11 cellular contexts compared by ENCODE assay signal in genomic region chr10:119509909-119510451, GRCh38. TPM values are rescaled to one million over a fixed set of nuclear protein-coding genes. Genes with fewer than 3 reads are reported as not detected.
DNase-seq lines count a peak whose midpoint lies in the region; ATAC-seq and TF ChIP-seq lines count a peak whose summit lies in the region.
"Had no signal": no experiment of that assay in that cellular context is flagged by ENCODE, and none has a peak within 500 bp of the region (broad histone marks: within the 10 kb centered on the region; RNA-seq: fewer than 3 reads in every experiment).

No MANE protein-coding gene starts in this region.

- H3K36me3 Mint-ChIP-seq in MCF 10A (ENCODE audit: insufficient read depth, unreplicated experiment), result peaks cover 11% of the 10 kb centered on the region

- no peak for TF ChIP-seq CTCF in MCF 10A (IDR thresholded peaks at IDR 0.05; ENCODE audit: unreplicated experiment)
- no peak for TF ChIP-seq CTCF in mammary epithelial cell (conservative IDR thresholded peaks at IDR 0.05 in 1 of 2, IDR thresholded peaks at IDR 0.05 in 1 of 2; ENCODE audit: extremely low read depth in 1 of 2, insufficient read depth in 1 of 2, low read depth in 1 of 2, low read length in 2 of 2)
- no peak for TF ChIP-seq CTCF in breast epithelium (IDR thresholded peaks at IDR 0.05)

- no peaks in the 10 kb centered on the region for H3K79me2 ChIP-seq in mammary epithelial cell (ENCODE audit: insufficient read depth, low read length)

- CTCF ChIA-PET in MCF 10A (lab: Yijun Ruan, JAX) (no interaction called here), mammary epithelial cell (lab: Charles Lee; ENCODE audit: low non-redundant PET) (no interaction called here)

- dilution Hi-C loops in mammary epithelial cell (cut with HindIII; ENCODE audit: low sequenced_read_pairs), result no loop called here

- no peak overlapping the region for H3K27ac ChIP-seq in mammary epithelial cell (ENCODE audit: insufficient read depth, low read depth, low read length)
- peak overlapping the region in 1 of 2 donors; percentile 40 for H3K27ac ChIP-seq in breast epithelium
- no peak overlapping the region for H3K27ac ChIP-seq in aorta (ENCODE audit: low read depth in 1 of 2, low read length in 2 of 2)

- in situ Hi-C loops in mammary epithelial cell (cut with MboI; ENCODE audit: low sequenced_read_pairs in 2 of 2), result no loop called here

- BruUV-seq in MCF 10A (replicated peaks; lab: Mats Ljungman, UMichigan), result no TSS peak
- no TSS peak for BruUV-seq in mammary epithelial cell (replicated peaks; lab: Mats Ljungman, UMichigan)

- 37% methylated on average over 6 of the region's 10 CpGs for WGBS in mammary epithelial cell (ENCODE audit: low coverage, missing lambda C conversion rate)
- 43 to 47% methylated on average over 9 to 10 of the region's 10 CpGs for WGBS in aorta, 2 donors

- H3K4me1 ChIP-seq in mammary epithelial cell (ENCODE audit: insufficient read depth, low read length) (no peaks in the 10 kb centered on the region), breast epithelium (no peaks in the 10 kb centered on the region), aorta (ENCODE audit: control insufficient read depth in 1 of 2, insufficient read depth in 2 of 2, low read length in 2 of 2) (no peaks in the 10 kb centered on the region)

- H3K4me2 ChIP-seq in mammary epithelial cell (ENCODE audit: insufficient read depth, low read depth, low read length), result no peak overlapping the region

- no peaks in the 10 kb centered on the region for H3K27me3 Mint-ChIP-seq in MCF 10A (ENCODE audit: insufficient read depth, unreplicated experiment)

- peak; percentile 56 for ATAC-seq in aorta (ENCODE audit: low FRiP score)
- no peak for ATAC-seq in HG03439 (IDR thresholded peaks at IDR 0.05; ENCODE audit: unreplicated experiment)

- no peaks in the 10 kb centered on the region for H3K9me3 Mint-ChIP-seq in MCF 10A (ENCODE audit: unreplicated experiment)

- no peak overlapping the region for H3K9ac ChIP-seq in mammary epithelial cell (ENCODE audit: insufficient read depth, low read length)

- peak overlapping the region; percentile 10 for H3K27ac Mint-ChIP-seq in MCF 10A (ENCODE audit: low read depth, unreplicated experiment)

- no peak overlapping the region for H3K4me3 Mint-ChIP-seq in MCF 10A (ENCODE audit: unreplicated experiment)

- H3K9me3 ChIP-seq in mammary epithelial cell (replicated peaks; ENCODE audit: insufficient read depth, low read length) (no peaks in the 10 kb centered on the region), breast epithelium (no peaks in the 10 kb centered on the region), aorta (ENCODE audit: control insufficient read depth, low read length) (no peaks in the 10 kb centered on the region)

- no peak overlapping the region for H2AFZ ChIP-seq in mammary epithelial cell (ENCODE audit: low read depth, low read length)

- peaks cover 4% of the 10 kb centered on the region for H3K36me3 ChIP-seq in mammary epithelial cell (ENCODE audit: insufficient read depth, low read length)
- no peaks in the 10 kb centered on the region for H3K36me3 ChIP-seq in breast epithelium
- no peaks in the 10 kb centered on the region for H3K36me3 ChIP-seq in aorta (ENCODE audit: control insufficient read depth in 1 of 2, insufficient read depth in 2 of 2, low read length in 1 of 2)

- DNase-seq in MCF 10A (ENCODE audit: unreplicated experiment) (peak; percentile 68), mammary epithelial cell (no peak), breast epithelium (ENCODE audit: low spot score in 2 of 2) (peak; percentile 73 to 81), myocyte (ENCODE audit: low read depth) (peak; percentile 79), aorta (peak; percentile 78 to 84), cerebellar cortex (ENCODE audit: low spot score) (no peak)
- no peak for DNase-seq in activated effector memory CD4-positive, alpha-beta T cell treated with Interleukin-2 at 50 U/mL for 16 hours
- DNase-seq: NCI-H1092, NCI-H510A treated with DMSO at 0.1 percent for 48 hours, SHP77 had no signal

- H4K20me1 ChIP-seq in mammary epithelial cell (ENCODE audit: insufficient read depth, low read length), result no peaks in the 10 kb centered on the region

- H3K27me3 ChIP-seq in mammary epithelial cell (ENCODE audit: insufficient read depth, low read length), result no peaks in the 10 kb centered on the region
- H3K27me3 ChIP-seq in breast epithelium, result no peaks in the 10 kb centered on the region
- H3K27me3 ChIP-seq in aorta (ENCODE audit: control insufficient read depth in 1 of 2, insufficient read depth in 2 of 2, low read length in 1 of 2), result no peaks in the 10 kb centered on the region

- no peak overlapping the region for H3K4me3 ChIP-seq in mammary epithelial cell (replicated peaks in 1 of 3; ENCODE audit: insufficient read depth in 1 of 3, low read depth in 2 of 3, low read length in 3 of 3)
- H3K4me3 ChIP-seq in breast epithelium, result no peak overlapping the region
- no peak overlapping the region for H3K4me3 ChIP-seq in aorta (ENCODE audit: low read length in 2 of 2)

- peaks cover 7% of the 10 kb centered on the region for H3K4me1 Mint-ChIP-seq in MCF 10A (ENCODE audit: insufficient read depth, unreplicated experiment)

- no peak for TF ChIP-seq POLR2A in breast epithelium (IDR thresholded peaks at IDR 0.05)

- POLR2A ChIA-PET in MCF 10A (lab: Yijun Ruan, JAX), result interaction anchor here (0.6 kb wide), 1 partner anchor 72 kb away, joined by 3 read pairs; no protein-coding TSS in a partner anchor

- intact Hi-C loops in MCF 10A (cut with micrococcal nuclease), result no loop called here
- intact Hi-C loops in mammary epithelial cell (cut with micrococcal nuclease), result no loop called here
- intact Hi-C loops in breast epithelium (cut with DNase I; ENCODE audit: low total_unique reads), result no loop called here
- intact Hi-C loops in aorta (cut with DNase I), result no loop called here

RNA-seq across cellular contexts. Expression of gene RGS10, which starts 32.5 kb away (rescaled TPM):
- 17.0 and 26.0 TPM in 2 replicates for total RNA-seq in MCF 10A (2022)
- 10 to 100 TPM; 16.8 to 33.5 TPM for total RNA-seq in mammary epithelial cell
- 27.3 TPM for polyA plus RNA-seq in mammary epithelial cell
- polyA minus RNA-seq in mammary epithelial cell, result 31.1 TPM
- total RNA-seq in breast epithelium, result 10 to 100 TPM; 34.0 to 39.2 (median 36.4) TPM
- total RNA-seq in myocyte, result 2.9 and 3.9 TPM in 2 replicates
- 6.9 TPM for polyA plus RNA-seq in myocyte (2012)
- 10 to 100 TPM; 14.4 to 28.9 TPM for total RNA-seq in aorta
- polyA plus RNA-seq in aorta, result 10 to 100 TPM; 50.0 to 76.1 TPM

Comparison
In these comparisons a context has a peak if more than half of its experiments do, and no peak if none do; other contexts are left out.
1. DNase-seq: peak in MCF 10A (single experiment), breast epithelium (2 of 2), myocyte (single experiment) and aorta (2 of 2); none in mammary epithelial cell (single experiment), activated effector memory CD4-positive, alpha-beta T cell treated with Interleukin-2 at 50 U/mL for 16 hours (single experiment) and cerebellar cortex (single experiment).